Comparison of ENCODE assay signal across 17 cellular contexts in genomic region chr5:14216902-14217301, GRCh38.
A peak's percentile ranks its signal among the peaks of the same experiment; 100 is the strongest.
DNase-seq lines count a peak whose midpoint lies in the region; ATAC-seq and TF ChIP-seq lines count a peak whose summit lies in the region.
"Had no signal": no experiment of that assay in that cellular context is flagged by ENCODE, and none has a peak within 500 bp of the region (broad histone marks: within the 10 kb centered on the region; RNA-seq: fewer than 3 reads in every experiment).

No MANE protein-coding gene starts in this region.

- TF ChIP-seq CTCF in HFFc6 (IDR thresholded peaks at IDR 0.05) (no peak), brain microvascular endothelial cell (IDR thresholded peaks at IDR 0.05; ENCODE audit: low read depth, low read length, missing control alignments) (no peak)

- H3K4me1 Mint-ChIP-seq in HFFc6 (ENCODE audit: low read depth) = peaks cover 100% of the 10 kb centered on the region
- H3K4me1 Mint-ChIP-seq: activated naive CD4-positive, alpha-beta T cell treated with anti-CD3 and anti-CD28 coated beads, Interleukin-2, amount 50 U/mL, for 24 hours had no signal

- no peak overlapping the region; the same call in 1 of the 2 replicates for H3K4me3 Mint-ChIP-seq in HFFc6
- H3K4me3 Mint-ChIP-seq: activated naive CD4-positive, alpha-beta T cell treated with anti-CD3 and anti-CD28 coated beads, Interleukin-2, amount 50 U/mL, for 24 hours; central memory CD8-positive, alpha-beta T cell; type B pancreatic cell had no signal

- H3K9ac ChIP-seq in rectal smooth muscle tissue (ENCODE audit: low read length) = no peak overlapping the region

- no peak for ATAC-seq in GM18867 (IDR thresholded peaks at IDR 0.05; ENCODE audit: unreplicated experiment)
- ATAC-seq in GM21526 (IDR thresholded peaks at IDR 0.05; ENCODE audit: low FRiP score, unreplicated experiment) = no peak

- peaks cover 45% of the 10 kb centered on the region for H3K36me3 Mint-ChIP-seq in HFFc6 (ENCODE audit: low read depth)
- H3K36me3 Mint-ChIP-seq: activated naive CD4-positive, alpha-beta T cell treated with anti-CD3 and anti-CD28 coated beads, Interleukin-2, amount 50 U/mL, for 24 hours; type B pancreatic cell had no signal

- H3K27ac ChIP-seq in brain microvascular endothelial cell (peak overlapping the region; percentile 28), rectal smooth muscle tissue (ENCODE audit: low read depth, low read length) (peak overlapping the region; percentile 70)

- H3K9me3 Mint-ChIP-seq in HFFc6 = no peaks in the 10 kb centered on the region; the same call in 1 of the 2 replicates
- H3K9me3 Mint-ChIP-seq: activated naive CD4-positive, alpha-beta T cell treated with anti-CD3 and anti-CD28 coated beads, Interleukin-2, amount 50 U/mL, for 24 hours; central memory CD8-positive, alpha-beta T cell had no signal

- H3K36me3 ChIP-seq in brain microvascular endothelial cell (replicated peaks) (peaks cover 12% of the 10 kb centered on the region), rectal smooth muscle tissue (ENCODE audit: control insufficient read depth, insufficient read depth, low read length) (no peaks in the 10 kb centered on the region)

- peak overlapping the region; percentile 65 for H3K27ac Mint-ChIP-seq in HFFc6
- H3K27ac Mint-ChIP-seq: activated naive CD4-positive, alpha-beta T cell treated with anti-CD3 and anti-CD28 coated beads, Interleukin-2, amount 50 U/mL, for 24 hours; type B pancreatic cell had no signal

- H3K4me1 ChIP-seq in rectal smooth muscle tissue (ENCODE audit: control insufficient read depth, insufficient read depth, low read length) = peaks cover 61% of the 10 kb centered on the region

- H3K27me3 ChIP-seq in brain microvascular endothelial cell (replicated peaks) (no peaks in the 10 kb centered on the region), rectal smooth muscle tissue (ENCODE audit: control insufficient read depth, insufficient read depth, low read length) (no peaks in the 10 kb centered on the region)

- H3K4me3 ChIP-seq in brain microvascular endothelial cell (ENCODE audit: low read depth, low read length) (no peak overlapping the region), rectal smooth muscle tissue (ENCODE audit: low read length) (no peak overlapping the region)

- in situ Hi-C loops in brain microvascular endothelial cell (cut with HindIII; ENCODE audit: low pct_ligation_motif_present, low sequenced_read_pairs) = no loop called here

- H3K27me3 Mint-ChIP-seq in HFFc6 (ENCODE audit: insufficient read depth) = peaks cover 7% of the 10 kb centered on the region
- H3K27me3 Mint-ChIP-seq: type B pancreatic cell had no signal

- DNase-seq in HFFc6 (no peak), brain microvascular endothelial cell (no peak), kidney glomerular epithelial cell (lab: John Stamatoyannopoulos, UW) (peak; percentile 30), NCI-H345 (lab: John Stamatoyannopoulos, UW) (no peak)
- DNase-seq in activated effector memory CD4-positive, alpha-beta T cell treated with Interleukin-2 at 50 U/mL for 16 hours = no peak
- DNase-seq: activated CD4-positive, CD25-positive, alpha-beta regulatory T cell; activated CD8-positive, alpha-beta memory T cell treated with anti-CD3 and anti-CD28 coated beads, Interleukin-2, amount 50 U/mL, for 4 hours; DMS79 treated with DMSO at 0.1 percent for 48 hours; NCI-H1105 treated with DMSO at 0.1 percent for 48 hours; NCI-H2227 treated with DMSO at 0.1 percent for 48 hours; OCI-M1 had no signal
